ENCODE assay signal across 2 cellular contexts in the genomic region with DNA sequence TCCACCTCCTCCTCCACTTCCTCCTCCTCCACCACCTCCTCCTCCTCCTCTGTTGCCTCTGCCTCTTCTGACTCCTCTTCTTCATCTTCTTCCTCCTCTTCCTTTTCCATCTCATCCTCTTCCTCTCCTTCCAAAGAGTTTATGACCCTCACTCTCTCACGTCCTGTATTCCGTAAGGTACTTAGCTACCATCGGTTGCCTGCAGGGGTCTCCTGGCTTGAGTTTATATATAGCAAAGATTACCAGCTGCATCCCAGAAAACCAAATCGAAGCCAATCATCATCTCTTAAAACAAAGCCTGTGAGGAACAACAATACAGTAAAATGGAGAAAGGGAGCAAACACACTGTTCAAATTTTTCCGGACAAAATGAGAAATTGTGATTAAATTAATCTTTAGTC.
TF ChIP-seq lines count a peak whose summit lies in the region.

No MANE protein-coding gene starts in this region.

TF ChIP-seq in HEK293, 187 proteins besides CTCF, POLR2A, EP300 and RAD21 (continued from another document):
- TF ChIP-seq, protein P1, sequence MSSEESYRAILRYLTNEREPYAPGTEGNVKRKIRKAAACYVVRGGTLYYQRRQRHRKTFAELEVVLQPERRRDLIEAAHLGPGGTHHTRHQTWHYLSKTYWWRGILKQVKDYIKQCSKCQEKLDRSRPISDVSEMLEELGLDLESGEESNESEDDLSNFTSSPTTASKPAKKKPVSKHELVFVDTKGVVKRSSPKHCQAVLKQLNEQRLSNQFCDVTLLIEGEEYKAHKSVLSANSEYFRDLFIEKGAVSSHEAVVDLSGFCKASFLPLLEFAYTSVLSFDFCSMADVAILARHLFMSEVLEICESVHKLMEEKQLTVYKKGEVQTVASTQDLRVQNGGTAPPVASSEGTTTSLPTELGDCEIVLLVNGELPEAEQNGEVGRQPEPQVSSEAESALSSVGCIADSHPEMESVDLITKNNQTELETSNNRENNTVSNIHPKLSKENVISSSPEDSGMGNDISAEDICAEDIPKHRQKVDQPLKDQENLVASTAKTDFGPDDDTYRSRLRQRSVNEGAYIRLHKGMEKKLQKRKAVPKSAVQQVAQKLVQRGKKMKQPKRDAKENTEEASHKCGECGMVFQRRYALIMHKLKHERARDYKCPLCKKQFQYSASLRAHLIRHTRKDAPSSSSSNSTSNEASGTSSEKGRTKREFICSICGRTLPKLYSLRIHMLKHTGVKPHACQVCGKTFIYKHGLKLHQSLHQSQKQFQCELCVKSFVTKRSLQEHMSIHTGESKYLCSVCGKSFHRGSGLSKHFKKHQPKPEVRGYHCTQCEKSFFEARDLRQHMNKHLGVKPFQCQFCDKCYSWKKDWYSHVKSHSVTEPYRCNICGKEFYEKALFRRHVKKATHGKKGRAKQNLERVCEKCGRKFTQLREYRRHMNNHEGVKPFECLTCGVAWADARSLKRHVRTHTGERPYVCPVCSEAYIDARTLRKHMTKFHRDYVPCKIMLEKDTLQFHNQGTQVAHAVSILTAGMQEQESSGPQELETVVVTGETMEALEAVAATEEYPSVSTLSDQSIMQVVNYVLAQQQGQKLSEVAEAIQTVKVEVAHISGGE (tag by site-specific recombination; conservative IDR thresholded peaks at IDR 0.05; ENCODE audit: low read depth) = no peak
- TF ChIP-seq, protein P2, sequence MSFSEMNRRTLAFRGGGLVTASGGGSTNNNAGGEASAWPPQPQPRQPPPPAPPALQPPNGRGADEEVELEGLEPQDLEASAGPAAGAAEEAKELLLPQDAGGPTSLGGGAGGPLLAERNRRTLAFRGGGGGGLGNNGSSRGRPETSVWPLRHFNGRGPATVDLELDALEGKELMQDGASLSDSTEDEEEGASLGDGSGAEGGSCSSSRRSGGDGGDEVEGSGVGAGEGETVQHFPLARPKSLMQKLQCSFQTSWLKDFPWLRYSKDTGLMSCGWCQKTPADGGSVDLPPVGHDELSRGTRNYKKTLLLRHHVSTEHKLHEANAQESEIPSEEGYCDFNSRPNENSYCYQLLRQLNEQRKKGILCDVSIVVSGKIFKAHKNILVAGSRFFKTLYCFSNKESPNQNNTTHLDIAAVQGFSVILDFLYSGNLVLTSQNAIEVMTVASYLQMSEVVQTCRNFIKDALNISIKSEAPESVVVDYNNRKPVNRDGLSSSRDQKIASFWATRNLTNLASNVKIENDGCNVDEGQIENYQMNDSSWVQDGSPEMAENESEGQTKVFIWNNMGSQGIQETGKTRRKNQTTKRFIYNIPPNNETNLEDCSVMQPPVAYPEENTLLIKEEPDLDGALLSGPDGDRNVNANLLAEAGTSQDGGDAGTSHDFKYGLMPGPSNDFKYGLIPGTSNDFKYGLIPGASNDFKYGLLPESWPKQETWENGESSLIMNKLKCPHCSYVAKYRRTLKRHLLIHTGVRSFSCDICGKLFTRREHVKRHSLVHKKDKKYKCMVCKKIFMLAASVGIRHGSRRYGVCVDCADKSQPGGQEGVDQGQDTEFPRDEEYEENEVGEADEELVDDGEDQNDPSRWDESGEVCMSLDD (tag by site-specific recombination; IDR thresholded peaks at IDR 0.05) = no peak
- TF ChIP-seq ZFP3 (tag by site-specific recombination; IDR thresholded peaks at IDR 0.05; ENCODE audit: low read depth) = no peak

TF ChIP-seq in H1, 55 proteins besides CTCF, POLR2A, EP300 and RAD21 (continued from another document):
- TF ChIP-seq FOSL1 (IDR thresholded peaks at IDR 0.05; ENCODE audit: insufficient read depth, low read depth, low read length) = no peak
- TF ChIP-seq KDM1A (IDR thresholded peaks at IDR 0.05; ENCODE audit: borderline replicate concordance, low read length) = no peak
TF ChIP-seq in H1: peak in this region for 0.
